8 cellular contexts compared by ENCODE assay signal in genomic region chr1:111619635-111620411, GRCh38. TPM values are rescaled to one million over a fixed set of nuclear protein-coding genes. Genes with fewer than 3 reads are reported as not detected.
DNase-seq lines count a peak whose midpoint lies in the region; ATAC-seq and TF ChIP-seq lines count a peak whose summit lies in the region.

TSS of gene RAP1A (plus strand) at chr1:111619789. CDS start at chr1:111691361, 71,572 bp downstream.

- WGBS in adrenal gland, 4 donors, result 0 to 2% (median 0%) methylated on average over 5 to 77 of the region's 77 CpGs
- WGBS in trophoblast cell (ENCODE audit: extremely low coverage, insufficient coverage, insufficient read length), result no CpG with 5 or more reads among the region's 77 CpGs

- H2AK5ac ChIP-seq in trophoblast cell (ENCODE audit: low read length), result peak within 1 kb of the TSS; percentile 49

- H3K27ac ChIP-seq in adrenal gland (peak within 1 kb of the TSS; percentile 77 to 97 (median 91)), trophoblast cell (ENCODE audit: low read depth, low read length) (peak within 1 kb of the TSS; percentile 72), tibial artery (peak within 1 kb of the TSS; percentile 99)

- H3K36me3 ChIP-seq in adrenal gland (replicated peaks in 1 of 2), result no peaks in the 10 kb centered on the region
- no peaks in the 10 kb centered on the region for H3K36me3 ChIP-seq in trophoblast cell (ENCODE audit: control insufficient read depth in 1 of 2, insufficient read depth in 2 of 2, low read length in 2 of 2)
- no peaks in the 10 kb centered on the region for H3K36me3 ChIP-seq in tibial artery

- H2BK5ac ChIP-seq in trophoblast cell (ENCODE audit: low read depth, low read length, poor library complexity), result peak within 1 kb of the TSS; percentile 65

- H3K27me3 ChIP-seq in adrenal gland (no peaks in the 10 kb centered on the region), trophoblast cell (ENCODE audit: insufficient read depth, low read length) (no peaks in the 10 kb centered on the region), tibial artery (no peaks in the 10 kb centered on the region)

- peak; percentile 63 for ATAC-seq in HG02759 (IDR thresholded peaks at IDR 0.05; ENCODE audit: unreplicated experiment)

- TF ChIP-seq POLR2A in adrenal gland (IDR thresholded peaks at IDR 0.05), result peak; percentile 52 to 76

- peak within 1 kb of the TSS; percentile 95 for H3K18ac ChIP-seq in trophoblast cell (ENCODE audit: low read length)

- CTCF ChIA-PET in GM10248 (lab: Yijun Ruan, JAX), result interaction anchor here (1.2 to 7.2 kb wide), 5 partner anchors 9 to 129 kb away, joined by 3 to 47 read pairs (median 4); no protein-coding TSS in a partner anchor

- intact Hi-C loops in T-helper 1 cell treated with Interleukin-12 subunit alpha and Interleukin-12 subunit beta and Interleukin-4 antibody, amounts not matched to agents 30 ng/mL and 1 ng/mL, for 36 hours (cut with micrococcal nuclease), result loop anchor here (1.0 to 10.0 kb wide), 9 partner anchors 41 to 743 kb away; partner anchors contain the start of genes CEPT1, DDX20 and DRAM2
- intact Hi-C loops in adrenal gland (cut with DNase I), result no loop called here
- intact Hi-C loops in cardiac septum (cut with DNase I), result loop anchor here (1.0 to 10.0 kb wide), 3 partner anchors 28 to 117 kb away; partner anchors contain the start of gene INKA2
- intact Hi-C loops in tibial artery (cut with DNase I; ENCODE audit: low total_unique reads), result no loop called here

- H2BK120ac ChIP-seq in trophoblast cell (ENCODE audit: insufficient read depth, low read length, poor library complexity), result peak within 1 kb of the TSS; percentile 19

- H4K91ac ChIP-seq in trophoblast cell (ENCODE audit: low read depth, low read length), result peak within 1 kb of the TSS; percentile 79

- peak within 1 kb of the TSS; percentile 67 for H2AFZ ChIP-seq in trophoblast cell (ENCODE audit: insufficient read depth, low read length, poor library complexity)

- H3K4ac ChIP-seq in trophoblast cell (ENCODE audit: low read depth, low read length), result peak within 1 kb of the TSS; percentile 82

- peak within 1 kb of the TSS; percentile 29 for H3K23ac ChIP-seq in trophoblast cell (ENCODE audit: low read length)

- TF ChIP-seq CTCF in GM10248 (IDR thresholded peaks at IDR 0.05; ENCODE audit: control extremely low read depth, extremely low read depth, low read depth, missing control alignments) (no peak), adrenal gland (IDR thresholded peaks at IDR 0.05) (no peak), tibial artery (IDR thresholded peaks at IDR 0.05) (peak in 1 of 2 experiments; percentile 9)

- DNase-seq in GM10248 (ENCODE audit: extremely low spot score), result peak; percentile 95
- DNase-seq in NCI-H146 (lab: John Stamatoyannopoulos, UW), result peak; percentile 94
- peak; percentile 94 to 98 (median 97) for DNase-seq in adrenal gland
- DNase-seq in cardiac septum (ENCODE audit: low spot score), result peak; percentile 98
- DNase-seq in trophoblast cell, result peak; percentile 87 to 94
- peak; percentile 93 to 98 for DNase-seq in tibial artery

- peak within 1 kb of the TSS; percentile 91 for H3K4me2 ChIP-seq in trophoblast cell (ENCODE audit: low read length)

- H3K9me3 ChIP-seq in adrenal gland (replicated peaks in 1 of 3) (no peaks in the 10 kb centered on the region), trophoblast cell (ENCODE audit: insufficient read depth, low read depth, low read length) (no peaks in the 10 kb centered on the region), tibial artery (no peaks in the 10 kb centered on the region)

- H3K4me1 ChIP-seq in adrenal gland (replicated peaks in 1 of 2), result peaks cover 18 to 48% of the 10 kb centered on the region in 2 donors
- H3K4me1 ChIP-seq in trophoblast cell (ENCODE audit: control insufficient read depth in 1 of 2, insufficient read depth in 2 of 2, low read length in 2 of 2), result peaks cover 0 to 3% of the 10 kb centered on the region in 2 experiments
- peaks cover 0 to 42% (median 33%) of the 10 kb centered on the region in 4 donors for H3K4me1 ChIP-seq in tibial artery

- H3K9ac ChIP-seq in trophoblast cell (ENCODE audit: low read length), result peak within 1 kb of the TSS; percentile 95

- H3K4me3 ChIP-seq in adrenal gland, result peak within 1 kb of the TSS; percentile 11 to 87 (median 72)
- H3K4me3 ChIP-seq in trophoblast cell (ENCODE audit: low read depth, low read length), result peak within 1 kb of the TSS; percentile 97
- H3K4me3 ChIP-seq in tibial artery, result peak within 1 kb of the TSS; percentile 90

- H2BK12ac ChIP-seq in trophoblast cell (ENCODE audit: low read length), result no peak within 1 kb of the TSS

- peak within 1 kb of the TSS; percentile 77 for H4K8ac ChIP-seq in trophoblast cell (ENCODE audit: low read depth, low read length)

- H3K14ac ChIP-seq in trophoblast cell (ENCODE audit: low read length), result peak within 1 kb of the TSS; percentile 59

- H3K79me2 ChIP-seq in trophoblast cell (ENCODE audit: control insufficient read depth, insufficient read depth, low read length, poor library complexity), result peaks cover 8% of the 10 kb centered on the region

- peaks cover 11% of the 10 kb centered on the region for H3K79me1 ChIP-seq in trophoblast cell (ENCODE audit: low read length)

- H4K12ac ChIP-seq in trophoblast cell (ENCODE audit: low read depth, low read length), result peak within 1 kb of the TSS; percentile 22

- POLR2A ChIA-PET in GM10248 (lab: Yijun Ruan, JAX), result interaction anchor here (0.6 to 0.9 kb wide), 3 partner anchors 17 to 120 kb away, joined by 3 to 6 read pairs (median 3); no protein-coding TSS in a partner anchor

RNA-seq across cellular contexts. Expression of gene RAP1A, which starts in this region (rescaled TPM):
- total RNA-seq in T-helper 1 cell treated with Interleukin-12 subunit alpha and Interleukin-12 subunit beta and Interleukin-4 antibody, amounts not matched to agents 30 ng/mL and 1 ng/mL, for 36 hours, result 234 and 242 TPM in 2 replicates
- total RNA-seq in adrenal gland (100 to 1,000 TPM in 1 of 8 donors, 10 to 100 TPM in 7; 23.1 to 101 (median 68.6) TPM), cardiac septum (114 TPM)
- 100 to 1,000 TPM in 1 of 3 donors, 10 to 100 TPM in 2; 45.4 to 157 (median 56.1) TPM for polyA plus RNA-seq in adrenal gland
- 43.4 and 43.6 TPM in 2 replicates for polyA plus RNA-seq in trophoblast cell (2013)

Comparison
In these comparisons a context has a peak if more than half of its experiments do, and no peak if none do; other contexts are left out.
1. Peak in every context shown above with its lines: DNase-seq, ATAC-seq, H3K4me3 ChIP-seq and H3K27ac ChIP-seq.
2. intact Hi-C loops: an anchor here in T-helper 1 cell treated with Interleukin-12 subunit alpha and Interleukin-12 subunit beta and Interleukin-4 antibody, amounts not matched to agents 30 ng/mL and 1 ng/mL, for 36 hours (1.0 to 10.0 kb wide) and cardiac septum (1.0 to 10.0 kb wide); none called in adrenal gland and tibial artery.